22 cellular contexts compared by ENCODE assay signal in genomic region chr15:86317379-86317745, GRCh38.
A peak's percentile ranks its signal among the peaks of the same experiment; 100 is the strongest.
DNase-seq lines count a peak whose midpoint lies in the region; ATAC-seq and TF ChIP-seq lines count a peak whose summit lies in the region.
"Had no signal": no experiment of that assay in that cellular context is flagged by ENCODE, and none has a peak within 500 bp of the region (broad histone marks: within the 10 kb centered on the region; RNA-seq: fewer than 3 reads in every experiment).

No MANE protein-coding gene starts in this region.

- TF ChIP-seq CTCF in RWPE1 (conservative IDR thresholded peaks at IDR 0.05; ENCODE audit: low read depth) (no peak), natural killer cell (IDR thresholded peaks at IDR 0.05) (no peak)

- intact Hi-C loops in natural killer cell (cut with micrococcal nuclease), result no loop called here

- no peak overlapping the region for H3K9ac ChIP-seq in stomach smooth muscle (ENCODE audit: low read length in 2 of 2)
- H3K9ac ChIP-seq: SK-N-SH had no signal

- H3K27ac Mint-ChIP-seq in natural killer cell, result no peak overlapping the region
- H3K27ac Mint-ChIP-seq: activated T-cell treated with anti-CD3 and anti-CD28 coated beads, Interleukin-2, amount 50 U/mL, for 24 hours had no signal

- peak; percentile 23 for DNase-seq in RWPE1 (ENCODE audit: low spot score)
- no peak for DNase-seq in natural killer cell
- DNase-seq: activated CD4-positive, alpha-beta T cell treated with anti-CD3 and anti-CD28 coated beads for 4 hours; activated CD8-positive, alpha-beta memory T cell treated with anti-CD3 and anti-CD28 coated beads for 24 hours; activated T-cell treated with anti-CD3 and anti-CD28 coated beads, Interleukin-2, amount 50 U/mL, for 24 hours; adrenal gland; CD8-positive, alpha-beta memory T cell; colonic mucosa; effector memory CD4-positive, alpha-beta T cell; KG1; kidney; NCI-H146; NCI-H2171; SK-N-SH; stimulated activated CD4-positive, alpha-beta T cell treated with anti-CD3 and anti-CD28 coated beads, Interleukin-15, amount 100 ng/mL, for 24 hours; T-helper 2 cell; trophoblast cell had no signal

- no peaks in the 10 kb centered on the region for H3K9me3 ChIP-seq in mesodermal cell (ENCODE audit: control insufficient read depth, low read length)
- H3K9me3 ChIP-seq in stomach smooth muscle (ENCODE audit: control insufficient read depth in 2 of 2, low read length in 2 of 2), result peaks cover 0 to under 1% of the 10 kb centered on the region in 2 donors
- H3K9me3 ChIP-seq: adrenal gland, colonic mucosa, SK-N-SH had no signal

- no peaks in the 10 kb centered on the region for H3K4me1 Mint-ChIP-seq in natural killer cell

- no peaks in the 10 kb centered on the region for H3K36me3 Mint-ChIP-seq in natural killer cell
- H3K36me3 Mint-ChIP-seq: CD8-positive, alpha-beta memory T cell had no signal

- peak; percentile 96 for ATAC-seq in esophagus mucosa
- ATAC-seq in HG02610 (IDR thresholded peaks at IDR 0.05; ENCODE audit: unreplicated experiment), result no peak
- ATAC-seq in HG03432 (IDR thresholded peaks at IDR 0.05; ENCODE audit: unreplicated experiment), result no peak
- ATAC-seq in natural killer cell, result no peak

- H3K9me3 Mint-ChIP-seq in natural killer cell, result peaks cover 0 to 5% of the 10 kb centered on the region in 2 donors

- H3K27me3 ChIP-seq in stomach smooth muscle (ENCODE audit: control insufficient read depth in 1 of 2, insufficient read depth in 2 of 2, low read length in 2 of 2), result no peaks in the 10 kb centered on the region
- H3K27me3 ChIP-seq: adrenal gland, colonic mucosa had no signal

- H3K27ac ChIP-seq in RWPE1, result no peak overlapping the region
- H3K27ac ChIP-seq in mesodermal cell (ENCODE audit: low read depth, low read length, severe bottlenecking), result peak overlapping the region; percentile 91
- peak overlapping the region; percentile 61 for H3K27ac ChIP-seq in stomach smooth muscle (ENCODE audit: low read length)
- H3K27ac ChIP-seq: adrenal gland, colonic mucosa had no signal

- H3K4me3 ChIP-seq in mesodermal cell (ENCODE audit: extremely low read depth, insufficient read depth, low read length, poor library complexity, severe bottlenecking) (no peak overlapping the region), stomach smooth muscle (ENCODE audit: low read length in 2 of 2) (no peak overlapping the region)
- H3K4me3 ChIP-seq: adrenal gland, colonic mucosa had no signal

- WGBS in mesodermal cell (ENCODE audit: insufficient coverage in 2 of 2), 2 experiments, result 93 to 95% methylated on average over 4 of the region's 4 CpGs

- H3K27me3 Mint-ChIP-seq in natural killer cell (ENCODE audit: low read depth in 2 of 2), result peaks cover 0 to 7% of the 10 kb centered on the region in 2 donors

- CTCF ChIA-PET in RWPE1 (lab: Yijun Ruan, JAX), result no interaction called here

- POLR2A ChIA-PET in RWPE1 (lab: Yijun Ruan, JAX; ENCODE audit: low non-redundant PET), result no interaction called here

- H3K36me3 ChIP-seq in mesodermal cell (ENCODE audit: control insufficient read depth, insufficient read depth, low read length), result no peaks in the 10 kb centered on the region
- no peaks in the 10 kb centered on the region for H3K36me3 ChIP-seq in stomach smooth muscle (ENCODE audit: control insufficient read depth in 2 of 2, insufficient read depth in 2 of 2, low read length in 2 of 2)
- H3K36me3 ChIP-seq: adrenal gland, colonic mucosa had no signal

- H3K4me1 ChIP-seq in mesodermal cell (ENCODE audit: control insufficient read depth, insufficient read depth, low read length, poor library complexity, severe bottlenecking), result peaks cover 6% of the 10 kb centered on the region
- no peaks in the 10 kb centered on the region for H3K4me1 ChIP-seq in stomach smooth muscle (ENCODE audit: control insufficient read depth, insufficient read depth, low read length)
- H3K4me1 ChIP-seq: adrenal gland, colonic mucosa had no signal

- H3K4me3 Mint-ChIP-seq in natural killer cell, result no peak overlapping the region
- H3K4me3 Mint-ChIP-seq: activated T-cell treated with anti-CD3 and anti-CD28 coated beads, Interleukin-2, amount 50 U/mL, for 24 hours; CD8-positive, alpha-beta memory T cell had no signal
